In the genomic region with DNA sequence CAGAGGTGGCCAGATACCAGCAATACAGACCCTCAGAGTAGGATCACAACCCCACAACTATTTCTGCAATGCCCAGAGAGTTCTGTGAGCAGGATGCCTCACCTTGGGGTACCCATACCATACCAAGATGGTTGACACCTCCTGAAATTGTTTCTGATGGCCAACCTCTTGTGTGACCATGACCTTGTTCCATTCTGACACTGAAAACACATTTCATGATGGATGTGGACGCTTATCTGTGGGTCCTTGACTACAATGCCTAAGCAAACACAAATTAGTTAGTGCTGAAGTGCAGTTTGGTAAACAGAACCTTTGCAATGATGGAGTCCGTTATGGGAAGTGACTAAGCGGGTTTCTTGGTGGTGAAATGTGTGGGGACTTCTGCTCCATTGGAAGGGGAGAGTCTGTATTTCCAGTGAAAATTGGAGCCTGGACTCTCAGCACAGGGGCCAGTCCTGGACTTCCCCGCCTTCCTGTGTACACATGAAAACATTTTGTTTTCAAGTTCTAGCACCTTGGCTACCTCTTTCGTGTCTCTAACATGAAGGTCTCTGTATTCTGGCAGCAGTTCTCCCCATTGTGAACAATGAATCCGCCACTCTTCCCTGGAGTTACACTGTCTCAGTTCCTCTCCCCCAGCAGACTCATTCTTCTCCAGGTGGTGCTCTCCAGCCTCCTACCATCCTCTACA, we compare ENCODE assay signal across 17 cellular contexts.
DNase-seq lines count a peak whose midpoint lies in the region; ATAC-seq, FAIRE-seq and TF ChIP-seq lines count a peak whose summit lies in the region.
"Had no signal": no experiment of that assay in that cellular context is flagged by ENCODE, and none has a peak within 500 bp of the region (broad histone marks: within the 10 kb centered on the region; RNA-seq: fewer than 3 reads in every experiment).

No MANE protein-coding gene starts in this region.

- H3K4me3 ChIP-seq in HL-60 (replicated peaks; ENCODE audit: insufficient read depth, low read length) (no peak overlapping the region), astrocyte (ENCODE audit: insufficient read depth, low read depth, low read length) (no peak overlapping the region), neural progenitor cell (no peak overlapping the region), BE2C (ENCODE audit: low read depth, low read length) (no peak overlapping the region)
- H3K4me3 ChIP-seq: cardiac muscle cell, esophagus muscularis mucosa, uterus had no signal

- peak overlapping the region; percentile 57 for H3K27ac ChIP-seq in HL-60 (replicated peaks)
- H3K27ac ChIP-seq in astrocyte (ENCODE audit: low read depth, low read length): no peak overlapping the region
- H3K27ac ChIP-seq in neural progenitor cell: no peak overlapping the region
- H3K27ac ChIP-seq: cardiac muscle cell, esophagus muscularis mucosa, uterus had no signal

- H2AFZ ChIP-seq in astrocyte (ENCODE audit: low read depth, low read length): no peak overlapping the region
- no peak overlapping the region for H2AFZ ChIP-seq in neural progenitor cell (replicated peaks)

- no peaks in the 10 kb centered on the region for H3K9me3 ChIP-seq in astrocyte (ENCODE audit: insufficient read depth, low read depth, low read length)
- H3K9me3 ChIP-seq in neural progenitor cell (ENCODE audit: low read depth): no peaks in the 10 kb centered on the region
- H3K9me3 ChIP-seq in BE2C: no peaks in the 10 kb centered on the region
- H3K9me3 ChIP-seq: esophagus muscularis mucosa, uterus had no signal

- ATAC-seq in GM19463 (IDR thresholded peaks at IDR 0.05; ENCODE audit: unreplicated experiment): no peak

- DNase-seq in NOMO-1 treated with DMSO at 0.1 percent for 48 hours (lab: John Stamatoyannopoulos, UW; ENCODE audit: unreplicated experiment) (peak; percentile 23), NOMO-1 treated with dmso at 0.1 percent for 144 hours (lab: John Stamatoyannopoulos, UW; ENCODE audit: unreplicated experiment) (no peak), HL-60 (ENCODE audit: low read depth in 1 of 2, low spot score in 1 of 2) (peak in 1 of 2 experiments; percentile 46), astrocyte (ENCODE audit: low read depth) (no peak), neural progenitor cell (ENCODE audit: low spot score) (no peak), BE2C (no peak), H4 (ENCODE audit: low spot score) (no peak)
- DNase-seq: activated CD4-positive, alpha-beta T cell treated with anti-CD3 and anti-CD28 coated beads for 1 hour; Karpas-422; midbrain; NCI-H82; substantia nigra; uterus had no signal

- H4K20me1 ChIP-seq in astrocyte (ENCODE audit: insufficient read depth, low read length) (no peaks in the 10 kb centered on the region), neural progenitor cell (ENCODE audit: low read depth) (no peaks in the 10 kb centered on the region)

- no peak for FAIRE-seq in astrocyte (lab: Jason Lieb, UNC)

- no peak overlapping the region for H3K4me2 ChIP-seq in astrocyte (ENCODE audit: low read length)
- no peak overlapping the region for H3K4me2 ChIP-seq in neural progenitor cell

- H3K36me3 ChIP-seq in astrocyte (ENCODE audit: insufficient read depth, low read length) (no peaks in the 10 kb centered on the region), neural progenitor cell (no peaks in the 10 kb centered on the region), BE2C (no peaks in the 10 kb centered on the region)
- H3K36me3 ChIP-seq: cardiac muscle cell, esophagus muscularis mucosa, uterus had no signal

- H3K9me3 Mint-ChIP-seq in astrocyte (ENCODE audit: unreplicated experiment) (no peaks in the 10 kb centered on the region), neural progenitor cell (no peaks in the 10 kb centered on the region)
- H3K9me3 Mint-ChIP-seq: activated T-helper 2 cell treated with anti-CD3 and anti-CD28 coated beads, Interferon-gamma antibody, Interleukin-2, Interleukin-4, amounts not matched to agents 10 μg/mL and 5 μg/mL and 100 μg/mL, durations not matched to agents 14 hours and 24 hours and 36 hours had no signal

- no peak overlapping the region for H3K4me3 Mint-ChIP-seq in astrocyte (ENCODE audit: unreplicated experiment)
- no peak overlapping the region for H3K4me3 Mint-ChIP-seq in neural progenitor cell

- H3K27me3 ChIP-seq in HL-60 (ENCODE audit: insufficient read depth, poor library complexity, severe bottlenecking) (no peaks in the 10 kb centered on the region), astrocyte (ENCODE audit: insufficient read depth, low read length) (no peaks in the 10 kb centered on the region), neural progenitor cell (no peaks in the 10 kb centered on the region), BE2C (no peaks in the 10 kb centered on the region)
- H3K27me3 ChIP-seq: cardiac muscle cell, esophagus muscularis mucosa, uterus had no signal

- TF ChIP-seq CTCF in HL-60 (IDR thresholded peaks at IDR 0.05; ENCODE audit: insufficient read depth, low read length) (no peak), astrocyte (IDR thresholded peaks at IDR 0.05; ENCODE audit: insufficient read depth, low read depth, low read length) (no peak), neural progenitor cell (IDR thresholded peaks at IDR 0.05) (no peak), BE2C (IDR thresholded peaks at IDR 0.05; ENCODE audit: low read depth, low read length) (no peak)

- no peaks in the 10 kb centered on the region for H3K27me3 Mint-ChIP-seq in astrocyte (ENCODE audit: low read depth, unreplicated experiment)
- no peaks in the 10 kb centered on the region for H3K27me3 Mint-ChIP-seq in neural progenitor cell (ENCODE audit: insufficient read depth, low read depth)

- peaks cover 10% of the 10 kb centered on the region for H3K4me1 ChIP-seq in astrocyte (ENCODE audit: insufficient read depth, low read length)
- peaks cover 5% of the 10 kb centered on the region for H3K4me1 ChIP-seq in neural progenitor cell
- H3K4me1 ChIP-seq in BE2C: peaks cover 11% of the 10 kb centered on the region
- H3K4me1 ChIP-seq: uterus had no signal

- H3K36me3 Mint-ChIP-seq in astrocyte (ENCODE audit: low read depth, unreplicated experiment): no peaks in the 10 kb centered on the region
- H3K36me3 Mint-ChIP-seq in neural progenitor cell: peaks cover 1% of the 10 kb centered on the region

- H3K4me1 Mint-ChIP-seq in astrocyte (ENCODE audit: low read depth, unreplicated experiment): peaks cover 11% of the 10 kb centered on the region
- peaks cover 11% of the 10 kb centered on the region for H3K4me1 Mint-ChIP-seq in neural progenitor cell

- H3K9ac ChIP-seq in astrocyte (ENCODE audit: low read length) (no peak overlapping the region), neural progenitor cell (no peak overlapping the region)

- H3K27ac Mint-ChIP-seq in astrocyte (ENCODE audit: unreplicated experiment): peak overlapping the region; percentile 43
- peak overlapping the region; percentile 77 for H3K27ac Mint-ChIP-seq in neural progenitor cell
- H3K27ac Mint-ChIP-seq: activated T-helper 2 cell treated with anti-CD3 and anti-CD28 coated beads, Interferon-gamma antibody, Interleukin-2, Interleukin-4, amounts not matched to agents 10 μg/mL and 5 μg/mL and 100 μg/mL, durations not matched to agents 14 hours and 24 hours and 36 hours had no signal

- H3F3A ChIP-seq in neural progenitor cell (ENCODE audit: low read depth): no peaks in the 10 kb centered on the region

- no peaks in the 10 kb centered on the region for H3K79me2 ChIP-seq in astrocyte (ENCODE audit: insufficient read depth, low read length)
- peaks cover 3% of the 10 kb centered on the region for H3K79me2 ChIP-seq in neural progenitor cell (ENCODE audit: low read depth)
